Comparison of ENCODE assay signal across 9 cellular contexts in genomic region chr19:3698386-3698950, GRCh38. TPM values are rescaled to one million over a fixed set of nuclear protein-coding genes. Genes with fewer than 3 reads are reported as not detected.
DNase-seq lines count a peak whose midpoint lies in the region; ATAC-seq, FAIRE-seq and TF ChIP-seq lines count a peak whose summit lies in the region.
"Had no signal": no experiment of that assay in that cellular context is flagged by ENCODE, and none has a peak within 500 bp of the region (broad histone marks: within the 10 kb centered on the region; RNA-seq: fewer than 3 reads in every experiment).

No MANE protein-coding gene starts in this region.

- peaks cover 0 to 2% (median 0%) of the 10 kb centered on the region in 3 donors for H3K36me3 Mint-ChIP-seq in naive thymus-derived CD8-positive, alpha-beta T cell

- peak; percentile 18 for ATAC-seq in K562
- ATAC-seq in naive thymus-derived CD8-positive, alpha-beta T cell: peak in 1 of 2 donors; percentile 22
- no peak for ATAC-seq in GM19397 (IDR thresholded peaks at IDR 0.05; ENCODE audit: unreplicated experiment)

- H3K27me3 ChIP-seq in GM23248 (replicated peaks; ENCODE audit: insufficient read depth): no peaks in the 10 kb centered on the region
- H3K27me3 ChIP-seq in K562 (ENCODE audit: control insufficient read depth in 2 of 2, insufficient read depth in 2 of 2, low read length in 2 of 2): no peaks in the 10 kb centered on the region
- no peaks in the 10 kb centered on the region for H3K27me3 ChIP-seq in testis

- no peak for TF ChIP-seq RAD21 in K562 (CRISPR knock-in tag; conservative IDR thresholded peaks at IDR 0.05 in 1 of 2, IDR thresholded peaks at IDR 0.05 in 1 of 2)

- in situ Hi-C loops in GM23248 (cut with MboI) (no loop called here), K562 (cut with MboI) (no loop called here)

- intact Hi-C loops in K562 (cut with micrococcal nuclease) (no loop called here), testis (cut with DNase I; ENCODE audit: low total_unique reads) (no loop called here)

- H2AFZ ChIP-seq in GM23248 (no peak overlapping the region), K562 (ENCODE audit: low read depth, low read length) (no peak overlapping the region)

- POLR2A ChIA-PET in K562 (lab: Yijun Ruan, JAX): interaction anchor here (0.6 to 1.4 kb wide), 4 partner anchors 14 to 152 kb away, joined by 3 to 6 read pairs (median 3); no protein-coding TSS in a partner anchor
- POLR2A ChIA-PET in naive thymus-derived CD8-positive, alpha-beta T cell (lab: Charles Lee): interaction anchor here (0.6 to 6.6 kb wide), 4 partner anchors 11 to 1407 kb away, joined by 3 to 98 read pairs (median 5); no protein-coding TSS in a partner anchor

- no peaks in the 10 kb centered on the region for H3F3A ChIP-seq in GM23248 (ENCODE audit: insufficient read depth)

- no TSS peak for BruUV-seq in K562 (replicated peaks; lab: Mats Ljungman, UMichigan)

- FAIRE-seq in K562 (lab: Jason Lieb, UNC): no peak

- 52 to 62% methylated on average over 11 to 12 of the region's 12 CpGs for WGBS in GM23248 (ENCODE audit: low coverage in 1 of 2, low lambda C conversion rate in 2 of 2, missing lambda C conversion rate in 2 of 2), 2 experiments
- WGBS in K562 (ENCODE audit: insufficient coverage, low coverage, missing lambda C conversion rate): 60% methylated on average over 11 of the region's 12 CpGs
- WGBS in testis, 2 donors: 47 to 53% methylated on average over 3 to 12 of the region's 12 CpGs

- H3K4me2 ChIP-seq in GM23248 (ENCODE audit: unreplicated experiment) (peak overlapping the region; percentile 7), K562 (ENCODE audit: insufficient read depth, low read length) (peak overlapping the region; percentile 53)

- H3K9me3 ChIP-seq in GM23248 (ENCODE audit: low read depth): no peaks in the 10 kb centered on the region
- no peaks in the 10 kb centered on the region; the same call in 1 of the 2 replicates for H3K9me3 ChIP-seq in K562 (replicated peaks; ENCODE audit: control insufficient read depth, insufficient read depth, low read depth, low read length)
- H3K9me3 ChIP-seq in testis: no peaks in the 10 kb centered on the region

- H3K9me2 ChIP-seq in GM23248 (ENCODE audit: insufficient read depth): no peaks in the 10 kb centered on the region

- 0 out of 2 replicates have a peak, but pooled peaks cover 3% of the 10 kb centered on the region for H3K4me1 ChIP-seq in GM23248 (ENCODE audit: insufficient read depth)
- H3K4me1 ChIP-seq in K562 (replicated peaks in 1 of 2; ENCODE audit: control insufficient read depth in 2 of 2, insufficient read depth in 2 of 2, low read length in 2 of 2): peaks cover 13 to 65% of the 10 kb centered on the region in 2 experiments
- H3K4me1 ChIP-seq in testis: peaks cover 13% of the 10 kb centered on the region

- H4K20me1 ChIP-seq in GM23248 (ENCODE audit: insufficient read depth) (no peaks in the 10 kb centered on the region), K562 (replicated peaks; ENCODE audit: control insufficient read depth, insufficient read depth, low read length) (peaks cover 19% of the 10 kb centered on the region)

- peak overlapping the region; percentile 88 for H3K9ac ChIP-seq in GM23248
- peak overlapping the region in 1 of 2 experiments; percentile 38; a peak in 2 of 4 replicates for H3K9ac ChIP-seq in K562 (ENCODE audit: insufficient read depth in 1 of 2, low read depth in 2 of 2, low read length in 2 of 2)

- no peaks in the 10 kb centered on the region for H3K27me3 Mint-ChIP-seq in naive thymus-derived CD8-positive, alpha-beta T cell

- H3K9me1 ChIP-seq in K562 (ENCODE audit: control insufficient read depth, insufficient read depth, low read length): peaks cover 7% of the 10 kb centered on the region

- TF ChIP-seq CTCF in AG09309 (IDR thresholded peaks at IDR 0.05; ENCODE audit: control insufficient read depth, insufficient read depth, low read depth, low read length, missing control alignments) (no peak), K562 (IDR thresholded peaks at IDR 0.05 in 2 of 3, conservative IDR thresholded peaks at IDR 0.05 in 1 of 3; ENCODE audit: insufficient read depth in 2 of 3, low read depth in 1 of 3, low read length in 3 of 3) (no peak), testis (IDR thresholded peaks at IDR 0.05) (no peak)

- CTCF ChIA-PET in K562 (lab: Yijun Ruan, JAX; ENCODE audit: low intra/inter-chr PET ratio): no interaction called here

- H3K4me3 Mint-ChIP-seq in naive thymus-derived CD8-positive, alpha-beta T cell: peak overlapping the region; percentile 24 to 91 (median 63)

- no peak for TF ChIP-seq EP300 in K562 (IDR thresholded peaks at IDR 0.05; ENCODE audit: low read length)

- TF ChIP-seq POLR2A in K562 (conservative IDR thresholded peaks at IDR 0.05) (no peak), testis (IDR thresholded peaks at IDR 0.05) (no peak)

- peak overlapping the region in 6 of 10 donors; percentile 25 to 85 (median 64) for H3K27ac Mint-ChIP-seq in naive thymus-derived CD8-positive, alpha-beta T cell

- H3K36me3 ChIP-seq in GM23248 (ENCODE audit: low read depth): no peaks in the 10 kb centered on the region
- peaks cover 6% of the 10 kb centered on the region; the same call in 1 of the 3 replicates for H3K36me3 ChIP-seq in K562 (ENCODE audit: control insufficient read depth, insufficient read depth, low read length)
- no peaks in the 10 kb centered on the region for H3K36me3 ChIP-seq in testis (ENCODE audit: low read depth, missing control alignments)

- no peaks in the 10 kb centered on the region for H3K9me3 Mint-ChIP-seq in naive thymus-derived CD8-positive, alpha-beta T cell

- H3K79me2 ChIP-seq in GM23248 (ENCODE audit: insufficient read depth) (peaks cover 64% of the 10 kb centered on the region), K562 (ENCODE audit: control insufficient read depth, insufficient read depth, low read length) (peaks cover 53% of the 10 kb centered on the region)

- H3K4me1 Mint-ChIP-seq in naive thymus-derived CD8-positive, alpha-beta T cell: peaks cover 15 to 38% (median 29%) of the 10 kb centered on the region in 4 donors

- H3K27ac ChIP-seq in GM23248 (no peak overlapping the region), K562 (ENCODE audit: extremely low read depth, low read depth, low read length) (peak overlapping the region; percentile 50; the same call in 1 of the 3 replicates), testis (no peak overlapping the region)

- H3K4me3 ChIP-seq in AG09309 (ENCODE audit: control insufficient read depth, low read depth, low read length) (peak overlapping the region; percentile 2), GM23248 (no peak overlapping the region), K562 (no peak overlapping the region), testis (no peak overlapping the region)

- no peak for DNase-seq in AG09309 (ENCODE audit: low read depth)
- DNase-seq in GM23248: peak; percentile 52
- no peak for DNase-seq in K562 (ENCODE audit: extremely low read depth in 1 of 4, low spot score in 3 of 4)
- peak in 1 of 10 donors; percentile 12 for DNase-seq in naive thymus-derived CD8-positive, alpha-beta T cell
- DNase-seq in DMS79 treated with DMSO at 0.1 percent for 48 hours (lab: John Stamatoyannopoulos, UW): no peak
- no peak for DNase-seq in DMS79 (lab: John Stamatoyannopoulos, UW)
- DNase-seq in testis: no peak
- DNase-seq: NCI-H226 had no signal

RNA-seq across cellular contexts. Expression of gene PIP5K1C, which starts 1.8 kb away (rescaled TPM):
- 34.0 and 43.1 TPM in 2 replicates for total RNA-seq in GM23248 (2014; rRNA removed; shearing (Covaris generic))
- 31.2 and 33.5 TPM in 2 replicates for polyA plus RNA-seq in GM23248 (2016; fragmentation: Nextera tagmentation; extraction: Ambion mirVana)
- 21.1 and 62.3 TPM in 2 replicates for total RNA-seq in K562 (2011; cell fraction: chromatin; rRNA removed; ENCODE audit: low replicate concordance)
- total RNA-seq in K562 (2011; cell fraction: nucleolus; rRNA removed): 28.3 and 30.5 TPM in 2 replicates
- 15.8 and 17.5 TPM in 2 replicates for total RNA-seq in K562 (2011; cell fraction: nucleoplasm; rRNA removed)
- total RNA-seq in K562 (2014; rRNA removed): 6.0 and 10.7 TPM in 2 replicates
- total RNA-seq in K562 (2014; rRNA removed; fragmentation: Illumina TruSeq; extraction: Trizol): 1.4 and 1.9 TPM in 2 replicates
- total RNA-seq in K562 (2015; rRNA removed; fragmentation: Illumina TruSeq; extraction: Trizol): 4.1 and 5.3 TPM in 2 replicates
- 21.4 and 22.1 TPM in 2 replicates for total RNA-seq in K562 (2021)
- polyA plus RNA-seq in K562 (2011; rRNA removed): 2.9 and 5.8 TPM in 2 replicates
- 2.9 and 6.4 TPM in 2 replicates for polyA plus RNA-seq in K562 (2011; cell fraction: cytosol; rRNA removed)
- polyA plus RNA-seq in K562 (2011; cell fraction: nucleus; rRNA removed): 9.4 and 20.2 TPM in 2 replicates
- polyA plus RNA-seq in K562 (2012): 16.8 and 22.4 TPM in 2 replicates
- 8.0 and 11.3 TPM in 2 replicates for polyA plus RNA-seq in K562 (2014; fragmentation: Illumina TruSeq; extraction: Trizol)
- polyA plus RNA-seq in K562 (2014; fragmentation: Nextera tagmentation; extraction: Ambion mirVana): under 1 TPM; 0.38 to 0.61 TPM
- 7.6 and 8.3 TPM in 2 replicates for polyA plus RNA-seq in K562 (2014; rRNA removed)
- polyA minus RNA-seq in K562 (2011; rRNA and poly(A)+ RNA removed): 5.1 and 9.5 TPM in 2 replicates
- polyA minus RNA-seq in K562 (2011; cell fraction: cytosol; rRNA and poly(A)+ RNA removed): 15.8 and 26.9 TPM in 2 replicates
- polyA minus RNA-seq in K562 (2011; cell fraction: nucleus; rRNA and poly(A)+ RNA removed): 13.1 and 15.9 TPM in 2 replicates
- 10 to 100 TPM; 30.6 to 32.0 TPM for total RNA-seq in naive thymus-derived CD8-positive, alpha-beta T cell
- polyA plus RNA-seq in naive thymus-derived CD8-positive, alpha-beta T cell: 10 to 100 TPM in 1 of 3 donors, 1 to 10 TPM in 2; 3.9 to 10.1 (median 7.4) TPM
- total RNA-seq in testis: 10 to 100 TPM; 80.2 to 87.0 TPM
- 99.1 TPM for polyA plus RNA-seq in testis (ENCODE audit: insufficient read depth, low read depth, low replicate concordance)

RNA-seq across cellular contexts. Expression of gene TJP3, which starts 9.7 kb away (rescaled TPM):
- not detected in 2 replicates for total RNA-seq in GM23248 (2014; rRNA removed; shearing (Covaris generic))
- polyA plus RNA-seq in GM23248 (2016; fragmentation: Nextera tagmentation; extraction: Ambion mirVana) (not detected in 2 replicates), K562 (2011; rRNA removed) (1.8 and 2.2 TPM in 2 replicates), K562 (2014; fragmentation: Illumina TruSeq; extraction: Trizol) (0.54 and 1.1 TPM in 2 replicates), K562 (2014; fragmentation: Nextera tagmentation; extraction: Ambion mirVana) (under 1 TPM in 1 of 2 experiments, not detected in 1; 0.11 TPM), K562 (2014; rRNA removed) (0.56 and 0.73 TPM in 2 replicates), testis (ENCODE audit: insufficient read depth, low read depth, low replicate concordance) (125 TPM)
- 1.8 and 7.1 TPM in 2 replicates for total RNA-seq in K562 (2011; cell fraction: chromatin; rRNA removed; ENCODE audit: low replicate concordance)
- 2.9 and 3.5 TPM in 2 replicates for total RNA-seq in K562 (2011; cell fraction: nucleolus; rRNA removed)
- total RNA-seq in K562 (2011; cell fraction: nucleoplasm; rRNA removed): 1.8 and 2.6 TPM in 2 replicates
- total RNA-seq in K562 (2014; rRNA removed) (0.82 and 1.3 TPM in 2 replicates), K562 (2014; rRNA removed; fragmentation: Illumina TruSeq; extraction: Trizol) (0.11 and 0.38 TPM in 2 replicates), K562 (2015; rRNA removed; fragmentation: Illumina TruSeq; extraction: Trizol) (0.34 and 0.58 TPM in 2 replicates), K562 (2021) (0.92 and 2.4 TPM in 2 replicates), testis (10 to 100 TPM; 37.2 to 81.1 TPM)
- polyA plus RNA-seq in K562 (2011; cell fraction: cytosol; rRNA removed): 1.9 and 5.2 TPM in 2 replicates
- 4.3 and 9.8 TPM in 2 replicates for polyA plus RNA-seq in K562 (2011; cell fraction: nucleus; rRNA removed)
- 3.2 and 4.0 TPM in 2 replicates for polyA plus RNA-seq in K562 (2012)
- polyA minus RNA-seq in K562 (2011; rRNA and poly(A)+ RNA removed): 1.5 and 1.9 TPM in 2 replicates
- polyA minus RNA-seq in K562 (2011; cell fraction: cytosol; rRNA and poly(A)+ RNA removed): 0.86 and 2.2 TPM in 2 replicates
- 2.3 and 3.4 TPM in 2 replicates for polyA minus RNA-seq in K562 (2011; cell fraction: nucleus; rRNA and poly(A)+ RNA removed)
- total RNA-seq in naive thymus-derived CD8-positive, alpha-beta T cell: 10 to 100 TPM; 13.0 TPM
- 10 to 100 TPM in 1 of 3 donors, 1 to 10 TPM in 2; 5.2 to 11.1 (median 8.9) TPM for polyA plus RNA-seq in naive thymus-derived CD8-positive, alpha-beta T cell
